In the genomic region with DNA sequence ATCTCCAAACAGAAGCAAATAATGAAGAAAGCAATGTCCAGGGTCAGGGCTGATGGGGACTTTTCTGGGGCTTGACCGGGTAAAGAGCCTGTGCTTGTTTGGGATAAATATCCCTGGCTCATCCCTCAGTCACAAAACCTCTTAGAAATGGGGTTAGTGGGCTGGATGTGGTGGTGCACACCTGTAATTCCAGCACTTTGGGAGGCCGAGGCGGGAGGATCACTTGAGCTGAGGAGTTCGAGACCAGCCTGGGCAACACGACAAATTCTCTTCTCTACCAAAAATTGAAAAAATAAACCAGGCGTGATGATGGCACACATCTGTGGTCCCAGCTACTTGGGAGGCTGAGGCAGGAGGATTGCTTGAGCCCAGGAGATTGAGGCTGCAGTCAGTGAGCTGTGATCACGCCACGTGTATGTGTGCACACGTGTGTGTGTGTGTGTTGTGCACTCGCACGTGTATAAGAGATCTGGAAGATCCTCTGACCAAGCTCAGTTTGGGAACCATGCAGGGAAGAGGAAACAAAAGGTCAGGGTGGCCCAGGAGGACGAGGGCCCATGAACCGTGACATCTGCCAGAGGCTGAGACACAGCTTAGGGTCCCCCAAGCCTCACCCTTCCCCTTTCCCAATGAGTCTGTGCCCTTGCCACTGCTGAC, we compare ENCODE assay signal across 11 cellular contexts.
"Had no signal": no experiment of that assay in that cellular context is flagged by ENCODE, and none has a peak within 500 bp of the region (broad histone marks: within the 10 kb centered on the region; RNA-seq: fewer than 3 reads in every experiment).

No MANE protein-coding gene starts in this region.

- H3K4me1 Mint-ChIP-seq: GM23338, H9 had no signal

- ATAC-seq: GM23338, HCT116 had no signal

- H3K4me2 ChIP-seq: GM23338 had no signal

- H3K4me3 ChIP-seq: GM23248, GM23338, HAP-1 had no signal

- H3K9me3 Mint-ChIP-seq: GM23338, H9, HFFc6 had no signal

- H3K27ac ChIP-seq: GM23248 had no signal

- H3K27ac Mint-ChIP-seq: GM23338, HFFc6 had no signal

- FAIRE-seq: H1, H54 had no signal

- H3K36me3 ChIP-seq: HAP-1 had no signal

- H3K9ac ChIP-seq: GM23248 had no signal

- H3K4me1 ChIP-seq: HAP-1 had no signal

- DNase-seq: GM23248, GOT3, H7, H9, HCEC 1CT, HFFc6 had no signal

- H3K9me3 ChIP-seq: HAP-1 had no signal

- H3K4me3 Mint-ChIP-seq: GM23338, H9, HFFc6 had no signal

- H2AFZ ChIP-seq: GM23248, GM23338 had no signal
